18 cellular contexts compared by ENCODE assay signal in the genomic region with DNA sequence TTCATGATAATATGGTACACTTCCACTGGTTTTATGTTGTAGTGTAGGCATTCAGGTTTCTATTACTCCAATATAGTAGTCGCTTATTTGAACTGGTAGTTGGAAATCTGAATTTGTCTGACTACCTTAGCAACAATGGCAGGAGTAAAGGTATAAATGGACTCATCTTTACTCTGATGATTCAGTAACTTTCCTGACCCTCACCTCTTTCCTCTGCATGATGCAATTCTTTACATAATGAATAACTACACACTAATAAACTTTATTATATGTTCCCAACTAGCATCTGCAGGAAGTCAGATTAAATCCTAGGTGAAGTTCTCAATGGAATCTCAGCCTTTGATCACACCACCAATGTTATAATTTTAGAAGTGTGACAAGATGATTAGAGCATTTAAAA.
A peak's percentile ranks its signal among the peaks of the same experiment; 100 is the strongest.
DNase-seq lines count a peak whose midpoint lies in the region; ATAC-seq, FAIRE-seq and TF ChIP-seq lines count a peak whose summit lies in the region.
"Had no signal": no experiment of that assay in that cellular context is flagged by ENCODE, and none has a peak within 500 bp of the region (broad histone marks: within the 10 kb centered on the region; RNA-seq: fewer than 3 reads in every experiment).

No MANE protein-coding gene starts in this region.

- H3K79me2 ChIP-seq in HCT116 (ENCODE audit: insufficient read depth, low read length): no peaks in the 10 kb centered on the region

- CTCF ChIA-PET in HCT116 (lab: Charles Lee): no interaction called here

- H3K4me3 ChIP-seq in HCT116 (replicated peaks in 1 of 2; ENCODE audit: low read depth in 1 of 2, low read length in 2 of 2): no peak overlapping the region
- no peak overlapping the region for H3K4me3 ChIP-seq in bronchial epithelial cell (ENCODE audit: low read depth, low read length)
- H3K4me3 ChIP-seq: SJCRH30 had no signal

- H3K36me3 ChIP-seq in HCT116 (ENCODE audit: control insufficient read depth in 1 of 2, insufficient read depth in 2 of 2, low read length in 2 of 2): no peaks in the 10 kb centered on the region
- H3K36me3 ChIP-seq in bronchial epithelial cell (ENCODE audit: control insufficient read depth, insufficient read depth, low read length): no peaks in the 10 kb centered on the region
- H3K36me3 ChIP-seq: SJCRH30 had no signal

- H4K20me1 ChIP-seq in HCT116 (ENCODE audit: insufficient read depth): no peaks in the 10 kb centered on the region

- H3K27me3 ChIP-seq in HCT116 (ENCODE audit: insufficient read depth, low read length) (no peaks in the 10 kb centered on the region), bronchial epithelial cell (ENCODE audit: control insufficient read depth, insufficient read depth, low read length) (no peaks in the 10 kb centered on the region)
- H3K27me3 ChIP-seq: SJCRH30 had no signal

- TF ChIP-seq POLR2A in HCT116 (IDR thresholded peaks at IDR 0.05; ENCODE audit: borderline replicate concordance, extremely low read depth, insufficient read depth, insufficient read length): no peak

- no peak for TF ChIP-seq CTCF in HCT116 (IDR thresholded peaks at IDR 0.05 in 2 of 3, conservative IDR thresholded peaks at IDR 0.05 in 1 of 3; ENCODE audit: borderline replicate concordance in 1 of 3, insufficient read depth in 1 of 3, low read depth in 2 of 3, low read length in 2 of 3)
- no peak for TF ChIP-seq CTCF in bronchial epithelial cell (IDR thresholded peaks at IDR 0.05; ENCODE audit: insufficient read depth, low read length, severe bottlenecking)

- H3K4me1 ChIP-seq in HCT116 (ENCODE audit: control insufficient read depth in 1 of 2, insufficient read depth in 2 of 2, low read length in 2 of 2): no peaks in the 10 kb centered on the region

- TF ChIP-seq RAD21 in HCT116 (IDR thresholded peaks at IDR 0.05; ENCODE audit: low read depth): no peak

- no peak for FAIRE-seq in bronchial epithelial cell (lab: Jason Lieb, UNC)
- FAIRE-seq: G401.6 had no signal

- no peaks in the 10 kb centered on the region for H3K9me3 ChIP-seq in HCT116 (ENCODE audit: control insufficient read depth in 1 of 2, insufficient read depth in 1 of 2, low read depth in 1 of 2, low read length in 2 of 2)
- H3K9me3 ChIP-seq: Caco-2, SJCRH30 had no signal

- H3K27ac ChIP-seq in HCT116 (ENCODE audit: low read depth, low read length): no peak overlapping the region
- H3K27ac ChIP-seq: SJCRH30 had no signal

- no peak overlapping the region for H3K9ac ChIP-seq in HCT116 (ENCODE audit: low read length)

- no TSS peak for BruUV-seq in HCT116 (replicated peaks; lab: Mats Ljungman, UMichigan)

- RAD21 ChIA-PET in HCT116 (lab: Charles Lee; ENCODE audit: low non-redundant PET in 1 of 2, low total read pairs in 2 of 2, uncharacterized antibody in 2 of 2, unreplicated experiment in 2 of 2): no interaction called here

- H3K4me2 ChIP-seq in HCT116 (ENCODE audit: low read length): no peak overlapping the region

- no peak for ATAC-seq in HCT116
- peak; percentile 85 for ATAC-seq in left colon
- no peak for ATAC-seq in GM18861 (IDR thresholded peaks at IDR 0.05; ENCODE audit: unreplicated experiment)

- no peak overlapping the region for H2AFZ ChIP-seq in HCT116 (ENCODE audit: low read depth, low read length, poor library complexity, severe bottlenecking)

- POLR2A ChIA-PET in HCT116 (lab: Charles Lee): no interaction called here

- DNase-seq in HCT116 (ENCODE audit: low read depth, low spot score) (no peak), NCI-H69 (lab: John Stamatoyannopoulos, UW) (peak; percentile 72), bronchial epithelial cell (ENCODE audit: low read depth) (peak; percentile 83), left colon (no peak), amniotic stem cell (lab: John Stamatoyannopoulos, UW) (no peak), NCI-H1436 (lab: John Stamatoyannopoulos, UW) (no peak)
- DNase-seq: Caco-2; CD4-positive, alpha-beta T cell; H7; KBM-7; NCI-H1048; NCI-H146; NCI-H2081; NCI-H2171 treated with DMSO at 0.1 percent for 48 hours; NCI-H446; SJCRH30 had no signal

- H3K9me2 ChIP-seq in HCT116 (ENCODE audit: insufficient read depth): no peaks in the 10 kb centered on the region

- intact Hi-C loops in HCT116 (cut with micrococcal nuclease): no loop called here
- intact Hi-C loops in left colon (cut with DNase I, micrococcal nuclease): no loop called here

TF ChIP-seq in HCT116, 20 proteins besides CTCF, POLR2A, EP300 and RAD21:
- TF ChIP-seq CEBPB (IDR thresholded peaks at IDR 0.05; ENCODE audit: low read depth): 0 out of 2 replicates have a peak, but pooled peaks have one; percentile 11
- TF ChIP-seq, protein P1, sequence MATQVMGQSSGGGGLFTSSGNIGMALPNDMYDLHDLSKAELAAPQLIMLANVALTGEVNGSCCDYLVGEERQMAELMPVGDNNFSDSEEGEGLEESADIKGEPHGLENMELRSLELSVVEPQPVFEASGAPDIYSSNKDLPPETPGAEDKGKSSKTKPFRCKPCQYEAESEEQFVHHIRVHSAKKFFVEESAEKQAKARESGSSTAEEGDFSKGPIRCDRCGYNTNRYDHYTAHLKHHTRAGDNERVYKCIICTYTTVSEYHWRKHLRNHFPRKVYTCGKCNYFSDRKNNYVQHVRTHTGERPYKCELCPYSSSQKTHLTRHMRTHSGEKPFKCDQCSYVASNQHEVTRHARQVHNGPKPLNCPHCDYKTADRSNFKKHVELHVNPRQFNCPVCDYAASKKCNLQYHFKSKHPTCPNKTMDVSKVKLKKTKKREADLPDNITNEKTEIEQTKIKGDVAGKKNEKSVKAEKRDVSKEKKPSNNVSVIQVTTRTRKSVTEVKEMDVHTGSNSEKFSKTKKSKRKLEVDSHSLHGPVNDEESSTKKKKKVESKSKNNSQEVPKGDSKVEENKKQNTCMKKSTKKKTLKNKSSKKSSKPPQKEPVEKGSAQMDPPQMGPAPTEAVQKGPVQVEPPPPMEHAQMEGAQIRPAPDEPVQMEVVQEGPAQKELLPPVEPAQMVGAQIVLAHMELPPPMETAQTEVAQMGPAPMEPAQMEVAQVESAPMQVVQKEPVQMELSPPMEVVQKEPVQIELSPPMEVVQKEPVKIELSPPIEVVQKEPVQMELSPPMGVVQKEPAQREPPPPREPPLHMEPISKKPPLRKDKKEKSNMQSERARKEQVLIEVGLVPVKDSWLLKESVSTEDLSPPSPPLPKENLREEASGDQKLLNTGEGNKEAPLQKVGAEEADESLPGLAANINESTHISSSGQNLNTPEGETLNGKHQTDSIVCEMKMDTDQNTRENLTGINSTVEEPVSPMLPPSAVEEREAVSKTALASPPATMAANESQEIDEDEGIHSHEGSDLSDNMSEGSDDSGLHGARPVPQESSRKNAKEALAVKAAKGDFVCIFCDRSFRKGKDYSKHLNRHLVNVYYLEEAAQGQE (IDR thresholded peaks at IDR 0.05; ENCODE audit: low read depth): no peak

Comparison
In these comparisons a context has a peak if more than half of its experiments do, and no peak if none do; other contexts are left out.
1. DNase-seq: peak in NCI-H69 (single experiment) and bronchial epithelial cell (single experiment); none in HCT116 (single experiment), left colon (0 of 2), amniotic stem cell (single experiment) and NCI-H1436 (single experiment).